1 cellular context compared by ENCODE assay signal in the genomic region with DNA sequence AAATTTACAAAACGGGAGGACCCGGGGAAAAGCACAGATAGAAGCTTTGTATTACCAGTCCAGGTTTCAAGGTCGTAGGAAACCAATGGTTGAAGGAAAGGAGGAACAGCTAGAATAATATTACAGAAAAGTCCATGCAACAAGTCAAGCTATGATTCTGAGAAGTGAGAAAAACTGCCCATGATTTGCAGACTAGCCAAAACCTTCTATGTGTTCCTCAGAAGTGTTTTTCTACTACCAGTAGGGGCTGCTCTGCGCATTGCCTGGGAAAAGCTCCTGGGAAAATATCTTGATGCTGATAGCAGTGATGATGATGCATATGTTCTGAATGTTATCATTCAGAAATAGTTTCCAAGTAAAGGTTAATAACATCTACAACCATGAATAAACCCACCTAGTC.
TF ChIP-seq lines count a peak whose summit lies in the region.

No MANE protein-coding gene starts in this region.

TF ChIP-seq in K562, 482 proteins besides CTCF, POLR2A, EP300 and RAD21 (continued from another document):
- TF ChIP-seq, protein P1, sequence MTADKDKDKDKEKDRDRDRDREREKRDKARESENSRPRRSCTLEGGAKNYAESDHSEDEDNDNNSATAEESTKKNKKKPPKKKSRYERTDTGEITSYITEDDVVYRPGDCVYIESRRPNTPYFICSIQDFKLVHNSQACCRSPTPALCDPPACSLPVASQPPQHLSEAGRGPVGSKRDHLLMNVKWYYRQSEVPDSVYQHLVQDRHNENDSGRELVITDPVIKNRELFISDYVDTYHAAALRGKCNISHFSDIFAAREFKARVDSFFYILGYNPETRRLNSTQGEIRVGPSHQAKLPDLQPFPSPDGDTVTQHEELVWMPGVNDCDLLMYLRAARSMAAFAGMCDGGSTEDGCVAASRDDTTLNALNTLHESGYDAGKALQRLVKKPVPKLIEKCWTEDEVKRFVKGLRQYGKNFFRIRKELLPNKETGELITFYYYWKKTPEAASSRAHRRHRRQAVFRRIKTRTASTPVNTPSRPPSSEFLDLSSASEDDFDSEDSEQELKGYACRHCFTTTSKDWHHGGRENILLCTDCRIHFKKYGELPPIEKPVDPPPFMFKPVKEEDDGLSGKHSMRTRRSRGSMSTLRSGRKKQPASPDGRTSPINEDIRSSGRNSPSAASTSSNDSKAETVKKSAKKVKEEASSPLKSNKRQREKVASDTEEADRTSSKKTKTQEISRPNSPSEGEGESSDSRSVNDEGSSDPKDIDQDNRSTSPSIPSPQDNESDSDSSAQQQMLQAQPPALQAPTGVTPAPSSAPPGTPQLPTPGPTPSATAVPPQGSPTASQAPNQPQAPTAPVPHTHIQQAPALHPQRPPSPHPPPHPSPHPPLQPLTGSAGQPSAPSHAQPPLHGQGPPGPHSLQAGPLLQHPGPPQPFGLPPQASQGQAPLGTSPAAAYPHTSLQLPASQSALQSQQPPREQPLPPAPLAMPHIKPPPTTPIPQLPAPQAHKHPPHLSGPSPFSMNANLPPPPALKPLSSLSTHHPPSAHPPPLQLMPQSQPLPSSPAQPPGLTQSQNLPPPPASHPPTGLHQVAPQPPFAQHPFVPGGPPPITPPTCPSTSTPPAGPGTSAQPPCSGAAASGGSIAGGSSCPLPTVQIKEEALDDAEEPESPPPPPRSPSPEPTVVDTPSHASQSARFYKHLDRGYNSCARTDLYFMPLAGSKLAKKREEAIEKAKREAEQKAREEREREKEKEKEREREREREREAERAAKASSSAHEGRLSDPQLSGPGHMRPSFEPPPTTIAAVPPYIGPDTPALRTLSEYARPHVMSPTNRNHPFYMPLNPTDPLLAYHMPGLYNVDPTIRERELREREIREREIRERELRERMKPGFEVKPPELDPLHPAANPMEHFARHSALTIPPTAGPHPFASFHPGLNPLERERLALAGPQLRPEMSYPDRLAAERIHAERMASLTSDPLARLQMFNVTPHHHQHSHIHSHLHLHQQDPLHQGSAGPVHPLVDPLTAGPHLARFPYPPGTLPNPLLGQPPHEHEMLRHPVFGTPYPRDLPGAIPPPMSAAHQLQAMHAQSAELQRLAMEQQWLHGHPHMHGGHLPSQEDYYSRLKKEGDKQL (CRISPR knock-in tag; IDR thresholded peaks at IDR 0.05; ENCODE audit: borderline replicate concordance): no peak
- TF ChIP-seq TBL1XR1 (IDR thresholded peaks at IDR 0.05; ENCODE audit: low read length in 2 of 2): no peak
- TF ChIP-seq, protein P2, sequence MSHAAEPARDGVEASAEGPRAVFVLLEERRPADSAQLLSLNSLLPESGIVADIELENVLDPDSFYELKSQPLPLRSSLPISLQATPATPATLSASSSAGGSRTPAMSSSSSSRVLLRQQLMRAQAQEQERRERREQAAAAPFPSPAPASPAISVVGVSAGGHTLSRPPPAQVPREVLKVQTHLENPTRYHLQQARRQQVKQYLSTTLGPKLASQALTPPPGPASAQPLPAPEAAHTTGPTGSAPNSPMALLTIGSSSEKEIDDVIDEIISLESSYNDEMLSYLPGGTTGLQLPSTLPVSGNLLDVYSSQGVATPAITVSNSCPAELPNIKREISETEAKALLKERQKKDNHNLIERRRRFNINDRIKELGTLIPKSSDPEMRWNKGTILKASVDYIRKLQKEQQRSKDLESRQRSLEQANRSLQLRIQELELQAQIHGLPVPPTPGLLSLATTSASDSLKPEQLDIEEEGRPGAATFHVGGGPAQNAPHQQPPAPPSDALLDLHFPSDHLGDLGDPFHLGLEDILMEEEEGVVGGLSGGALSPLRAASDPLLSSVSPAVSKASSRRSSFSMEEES (CRISPR knock-in tag; IDR thresholded peaks at IDR 0.05): no peak
- TF ChIP-seq NBN (IDR thresholded peaks at IDR 0.05; ENCODE audit: low read depth): no peak
- no peak for TF ChIP-seq ADNP (tag; IDR thresholded peaks at IDR 0.05)
- no peak for TF ChIP-seq CBX1 (IDR thresholded peaks at IDR 0.05; ENCODE audit: low read depth)
